ENCODE assay signal across 25 cellular contexts in genomic region chr2:216673609-216674008, GRCh38. TPM values are rescaled to one million over a fixed set of nuclear protein-coding genes. Genes with fewer than 3 reads are reported as not detected.
DNase-seq lines count a peak whose midpoint lies in the region; ATAC-seq, FAIRE-seq and TF ChIP-seq lines count a peak whose summit lies in the region.
"Had no signal": no experiment of that assay in that cellular context is flagged by ENCODE, and none has a peak within 500 bp of the region (broad histone marks: within the 10 kb centered on the region; RNA-seq: fewer than 3 reads in every experiment).

No MANE protein-coding gene starts in this region.

- H3K27me3 ChIP-seq in AG04450 (ENCODE audit: control insufficient read depth, insufficient read depth, low read length) (no peaks in the 10 kb centered on the region), esophagus muscularis mucosa (no peaks in the 10 kb centered on the region), ovary (no peaks in the 10 kb centered on the region)
- H3K27me3 ChIP-seq: MG63, SJCRH30 had no signal

- DNase-seq in AG04450 (ENCODE audit: low read depth, low spot score) (no peak), esophagus muscularis mucosa (ENCODE audit: extremely low spot score) (no peak), ovary (peak in 3 of 5 donors; percentile 53 to 60 (median 53)), GM20000 (ENCODE audit: low spot score) (no peak), GM12892 (ENCODE audit: insufficient read length) (no peak)
- DNase-seq: CD4-positive, CD25-positive, alpha-beta regulatory T cell; DMS153; DND-41; H9; KBM-7; MG63; NCI-H1105 treated with DMSO at 0.1 percent for 48 hours; NCI-H146; NCI-H1930; NCI-H446 treated with DMSO at 0.1 percent for 48 hours; NCI-H526; NCI-H82; PC-9; SJCRH30 had no signal

- H3K36me3 ChIP-seq in esophagus muscularis mucosa, result peaks cover 15 to 54% (median 40%) of the 10 kb centered on the region in 4 donors
- H3K36me3 ChIP-seq in ovary, result no peaks in the 10 kb centered on the region
- H3K36me3 ChIP-seq in urinary bladder (ENCODE audit: insufficient read depth), result peaks cover 4% of the 10 kb centered on the region
- H3K36me3 ChIP-seq: BLaER1, MG63, SJCRH30 had no signal

- no peak for TF ChIP-seq EP300 in esophagus muscularis mucosa (IDR thresholded peaks at IDR 0.05)
- no peak for TF ChIP-seq EP300 in ovary (IDR thresholded peaks at IDR 0.05)

- POLR2A ChIA-PET in AG04450 (lab: Yijun Ruan, JAX), result no interaction called here

- H3K9me3 ChIP-seq in AG04450 (ENCODE audit: control insufficient read depth, insufficient read depth, low read length), result no peaks in the 10 kb centered on the region; the same call in 1 of the 2 replicates
- no peaks in the 10 kb centered on the region for H3K9me3 ChIP-seq in esophagus muscularis mucosa
- H3K9me3 ChIP-seq in ovary, result no peaks in the 10 kb centered on the region
- H3K9me3 ChIP-seq: BLaER1, MG63, SJCRH30 had no signal

- peak overlapping the region; percentile 61 for H3K27ac ChIP-seq in AG04450 (ENCODE audit: low read depth, low read length)
- peak overlapping the region in 3 of 4 donors; percentile 19 to 54 (median 27) for H3K27ac ChIP-seq in esophagus muscularis mucosa (replicated peaks in 1 of 4)
- no peak overlapping the region for H3K27ac ChIP-seq in ovary
- H3K27ac ChIP-seq in urinary bladder (ENCODE audit: low read depth), result peak overlapping the region; percentile 89
- H3K27ac ChIP-seq: BLaER1, PC-9, SJCRH30 had no signal

- H3K4me1 ChIP-seq in esophagus muscularis mucosa, result peaks cover 0 to 3% (median 0%) of the 10 kb centered on the region in 4 donors
- H3K4me1 ChIP-seq in ovary (ENCODE audit: insufficient read depth), result peaks cover 2% of the 10 kb centered on the region
- H3K4me1 ChIP-seq in urinary bladder (ENCODE audit: insufficient read depth), result no peaks in the 10 kb centered on the region
- H3K4me1 ChIP-seq: SJCRH30 had no signal

- 86% methylated on average over 9 of the region's 9 CpGs for WGBS in esophagus muscularis mucosa
- 66 to 75% (median 72%) methylated on average over 9 of the region's 9 CpGs for WGBS in ovary, 3 donors
- 91% methylated on average over 9 of the region's 9 CpGs for WGBS in urinary bladder

- no peak for FAIRE-seq in GM12892 (lab: Jason Lieb, UNC)
- FAIRE-seq: GM19239, HepG2 had no signal

- ATAC-seq in GM21367 (IDR thresholded peaks at IDR 0.05; ENCODE audit: unreplicated experiment), result no peak
- ATAC-seq: GM23338, HepG2 had no signal

- TF ChIP-seq POLR2A in esophagus muscularis mucosa (IDR thresholded peaks at IDR 0.05; ENCODE audit: low read depth), result no peak
- TF ChIP-seq POLR2A in ovary (IDR thresholded peaks at IDR 0.05), result no peak
- no peak for TF ChIP-seq POLR2A in GM12892 (IDR thresholded peaks at IDR 0.05; ENCODE audit: low read depth, low read length)

- H3K4me3 ChIP-seq in AG04450 (ENCODE audit: low read depth, low read length), result no peak overlapping the region
- no peak overlapping the region for H3K4me3 ChIP-seq in esophagus muscularis mucosa
- H3K4me3 ChIP-seq in ovary, result no peak overlapping the region
- no peak overlapping the region for H3K4me3 ChIP-seq in urinary bladder (ENCODE audit: low read depth, low read length)
- H3K4me3 ChIP-seq: BLaER1, GM23338, MG63, PC-9, SJCRH30 had no signal

- intact Hi-C loops in esophagus muscularis mucosa (cut with DNase I) (no loop called here), ovary (cut with DNase I) (loop anchor here in 1 of 4 donors (10.0 kb wide), 1 partner anchor 1081 kb away; no protein-coding TSS in a partner anchor)

- TF ChIP-seq CTCF in AG04450 (IDR thresholded peaks at IDR 0.05; ENCODE audit: low read depth, low read length), result no peak
- no peak for TF ChIP-seq CTCF in esophagus muscularis mucosa (IDR thresholded peaks at IDR 0.05)
- TF ChIP-seq CTCF in ovary (IDR thresholded peaks at IDR 0.05), result no peak
- TF ChIP-seq CTCF in GM20000 (IDR thresholded peaks at IDR 0.05; ENCODE audit: extremely low read depth, missing control alignments), result no peak

- CTCF ChIA-PET in AG04450 (lab: Charles Lee), result no interaction called here

RNA-seq across cellular contexts. Expression of gene IGFBP5, which starts 21.7 kb away (rescaled TPM):
- 3,867 and 4,154 TPM in 2 replicates for polyA plus RNA-seq in AG04450 (2011; rRNA removed)
- 2,998 and 3,399 TPM in 2 replicates for polyA minus RNA-seq in AG04450 (2011; rRNA and poly(A)+ RNA removed)
- total RNA-seq in esophagus muscularis mucosa, result 1,000 to 10,000 TPM in 1 of 4 donors, 100 to 1,000 TPM in 3; 547 to 1,471 (median 705) TPM
- total RNA-seq in ovary, result 1,000 to 10,000 TPM in 6 of 7 donors, 100 to 1,000 TPM in 1; 718 to 3,214 (median 2,824) TPM
- polyA plus RNA-seq in ovary, result 1,000 to 10,000 TPM in 1 of 2 donors, 100 to 1,000 TPM in 1; 929 to 1,464 TPM
- total RNA-seq in urinary bladder, result 159 TPM
- 516 TPM for polyA plus RNA-seq in urinary bladder
- not detected for polyA plus RNA-seq in GM12892 (2012; ENCODE audit: missing spikeins)
- total RNA-seq: HepG2 had no signal
- polyA plus RNA-seq: CD4-positive, CD25-positive, alpha-beta regulatory T cell had no signal

RNA-seq across cellular contexts. Expression of gene IGFBP2, which starts 40.4 kb away (rescaled TPM):
- polyA plus RNA-seq in AG04450 (2011; rRNA removed), result 25.2 and 41.7 TPM in 2 replicates
- polyA minus RNA-seq in AG04450 (2011; rRNA and poly(A)+ RNA removed), result 4.3 and 8.8 TPM in 2 replicates
- 100 to 1,000 TPM; 188 to 446 (median 280) TPM for total RNA-seq in esophagus muscularis mucosa
- 100 to 1,000 TPM; 112 to 333 (median 165) TPM for total RNA-seq in ovary
- 100 to 1,000 TPM in 1 of 2 donors, 10 to 100 TPM in 1; 47.2 to 241 TPM for polyA plus RNA-seq in ovary
- 136 TPM for total RNA-seq in urinary bladder
- polyA plus RNA-seq in urinary bladder, result 162 TPM
- polyA plus RNA-seq in GM12892 (2012; ENCODE audit: missing spikeins), result 1.5 TPM
- total RNA-seq: CD4-positive, CD25-positive, alpha-beta regulatory T cell had no signal
- polyA plus RNA-seq: CD4-positive, CD25-positive, alpha-beta regulatory T cell had no signal

Comparison
In these comparisons a context has a peak if more than half of its experiments do, and no peak if none do; other contexts are left out.
1. DNase-seq: peak in ovary (3 of 5); none in AG04450 (single experiment), esophagus muscularis mucosa (single experiment), GM20000 (single experiment) and GM12892 (single experiment).
2. H3K27ac ChIP-seq: peak in AG04450 (single experiment), esophagus muscularis mucosa (3 of 4) and urinary bladder (single experiment); none in ovary (0 of 2).